In the genomic region with DNA sequence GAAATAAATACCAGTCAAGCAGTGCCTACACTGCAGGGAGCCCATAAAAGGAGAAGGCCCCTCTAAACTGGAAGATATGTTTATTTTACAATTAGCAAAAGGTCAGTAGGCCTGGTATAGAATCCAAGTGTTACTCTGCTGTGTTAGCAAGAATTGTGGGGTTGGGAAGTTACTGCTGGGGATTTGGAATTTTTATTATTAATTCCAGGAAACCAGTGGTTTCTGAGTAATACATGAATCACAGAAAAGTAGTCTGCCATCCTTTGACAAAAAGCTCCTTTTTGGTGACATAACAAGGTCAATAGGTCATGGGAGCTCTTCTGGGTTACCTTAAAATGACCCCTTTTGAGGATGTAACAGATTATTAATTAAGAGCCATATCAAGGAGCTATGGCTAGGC, we compare ENCODE assay signal across 2 cellular contexts.
TF ChIP-seq lines count a peak whose summit lies in the region.

No MANE protein-coding gene starts in this region.

TF ChIP-seq in HCT116, 20 proteins besides CTCF, POLR2A, EP300 and RAD21 (continued from another document):
- TF ChIP-seq, protein P1, sequence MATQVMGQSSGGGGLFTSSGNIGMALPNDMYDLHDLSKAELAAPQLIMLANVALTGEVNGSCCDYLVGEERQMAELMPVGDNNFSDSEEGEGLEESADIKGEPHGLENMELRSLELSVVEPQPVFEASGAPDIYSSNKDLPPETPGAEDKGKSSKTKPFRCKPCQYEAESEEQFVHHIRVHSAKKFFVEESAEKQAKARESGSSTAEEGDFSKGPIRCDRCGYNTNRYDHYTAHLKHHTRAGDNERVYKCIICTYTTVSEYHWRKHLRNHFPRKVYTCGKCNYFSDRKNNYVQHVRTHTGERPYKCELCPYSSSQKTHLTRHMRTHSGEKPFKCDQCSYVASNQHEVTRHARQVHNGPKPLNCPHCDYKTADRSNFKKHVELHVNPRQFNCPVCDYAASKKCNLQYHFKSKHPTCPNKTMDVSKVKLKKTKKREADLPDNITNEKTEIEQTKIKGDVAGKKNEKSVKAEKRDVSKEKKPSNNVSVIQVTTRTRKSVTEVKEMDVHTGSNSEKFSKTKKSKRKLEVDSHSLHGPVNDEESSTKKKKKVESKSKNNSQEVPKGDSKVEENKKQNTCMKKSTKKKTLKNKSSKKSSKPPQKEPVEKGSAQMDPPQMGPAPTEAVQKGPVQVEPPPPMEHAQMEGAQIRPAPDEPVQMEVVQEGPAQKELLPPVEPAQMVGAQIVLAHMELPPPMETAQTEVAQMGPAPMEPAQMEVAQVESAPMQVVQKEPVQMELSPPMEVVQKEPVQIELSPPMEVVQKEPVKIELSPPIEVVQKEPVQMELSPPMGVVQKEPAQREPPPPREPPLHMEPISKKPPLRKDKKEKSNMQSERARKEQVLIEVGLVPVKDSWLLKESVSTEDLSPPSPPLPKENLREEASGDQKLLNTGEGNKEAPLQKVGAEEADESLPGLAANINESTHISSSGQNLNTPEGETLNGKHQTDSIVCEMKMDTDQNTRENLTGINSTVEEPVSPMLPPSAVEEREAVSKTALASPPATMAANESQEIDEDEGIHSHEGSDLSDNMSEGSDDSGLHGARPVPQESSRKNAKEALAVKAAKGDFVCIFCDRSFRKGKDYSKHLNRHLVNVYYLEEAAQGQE (IDR thresholded peaks at IDR 0.05; ENCODE audit: low read depth): no peak
- TF ChIP-seq ZNF274 (IDR thresholded peaks at IDR 0.05; ENCODE audit: low read depth, low read length): no peak
- no peak for TF ChIP-seq EGR1 (IDR thresholded peaks at IDR 0.05; ENCODE audit: low read depth)
- TF ChIP-seq, protein P2, sequence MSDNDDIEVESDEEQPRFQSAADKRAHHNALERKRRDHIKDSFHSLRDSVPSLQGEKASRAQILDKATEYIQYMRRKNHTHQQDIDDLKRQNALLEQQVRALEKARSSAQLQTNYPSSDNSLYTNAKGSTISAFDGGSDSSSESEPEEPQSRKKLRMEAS (IDR thresholded peaks at IDR 0.05): no peak
- no peak for TF ChIP-seq TCF7L2 (IDR thresholded peaks at IDR 0.05; ENCODE audit: borderline replicate concordance, extremely low read depth, insufficient read depth, insufficient read length)
- TF ChIP-seq SRF (IDR thresholded peaks at IDR 0.05; ENCODE audit: low read depth): no peak
- TF ChIP-seq EZH2phosphoT487 (IDR thresholded peaks at IDR 0.05; ENCODE audit: borderline replicate concordance): no peak
- no peak for TF ChIP-seq ZBTB33 (IDR thresholded peaks at IDR 0.05; ENCODE audit: extremely low read depth, insufficient replicate concordance, low read length)
- TF ChIP-seq YY1 (IDR thresholded peaks at IDR 0.05; ENCODE audit: extremely low read depth, insufficient replicate concordance, low read depth, low read length): no peak

TF ChIP-seq in SK-N-SH, 30 proteins besides CTCF, POLR2A, EP300 and RAD21 (continued from another document):
- TF ChIP-seq, protein P1 (IDR thresholded peaks at IDR 0.05; ENCODE audit: low read depth, low read length): no peak
- TF ChIP-seq MEF2A (IDR thresholded peaks at IDR 0.05; ENCODE audit: borderline replicate concordance, low read depth) (no peak), NFIC (IDR thresholded peaks at IDR 0.05; ENCODE audit: borderline replicate concordance) (peak; percentile 37; the same call in 1 of the 2 replicates), TEAD4 (IDR thresholded peaks at IDR 0.05; ENCODE audit: borderline replicate concordance, insufficient read depth) (peak; percentile 64; the same call in 1 of the 2 replicates), TAF1 (IDR thresholded peaks at IDR 0.05; ENCODE audit: borderline replicate concordance, low read depth, low read length) (no peak), JUND (IDR thresholded peaks at IDR 0.05) (peak; percentile 71), RXRA (IDR thresholded peaks at IDR 0.05; ENCODE audit: borderline replicate concordance, low read depth) (peak; percentile 98), MXI1 (IDR thresholded peaks at IDR 0.05; ENCODE audit: low read depth, low read length) (no peak), GATA2 (CRISPR knock-in tag; IDR thresholded peaks at IDR 0.05) (no peak), SMC3 (IDR thresholded peaks at IDR 0.05; ENCODE audit: low read depth, low read length) (no peak), TCF12 (IDR thresholded peaks at IDR 0.05) (peak; percentile 79), PBX3 (IDR thresholded peaks at IDR 0.05) (peak; percentile 60), POLR2AphosphoS5 (IDR thresholded peaks at IDR 0.05; ENCODE audit: low read depth, low read length) (peak; percentile 33; the same call in 1 of the 2 replicates), ZBTB33 (IDR thresholded peaks at IDR 0.05; ENCODE audit: borderline replicate concordance, low read depth) (no peak)
